15 cellular contexts compared by ENCODE assay signal in the genomic region with DNA sequence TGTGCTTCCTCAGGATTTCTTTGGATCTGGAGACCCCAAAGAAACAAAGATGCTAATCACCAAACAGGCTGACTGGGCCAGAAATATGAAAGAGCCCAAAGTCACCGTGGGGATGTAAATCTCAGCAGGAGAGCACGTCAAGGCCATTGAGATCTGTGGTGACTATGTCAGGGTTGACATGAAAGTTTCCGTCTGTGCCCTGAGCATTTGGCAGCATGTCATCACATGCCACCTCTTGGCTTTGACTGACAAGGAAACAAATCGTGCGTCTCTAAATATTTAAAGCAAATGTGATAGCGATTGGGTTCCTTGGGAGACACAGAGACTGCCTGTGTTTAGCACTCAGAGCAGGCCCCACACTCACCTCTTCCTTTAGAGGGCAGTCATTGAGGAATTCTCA. TPM values are rescaled to one million over a fixed set of nuclear protein-coding genes. Genes with fewer than 3 reads are reported as not detected.
DNase-seq lines count a peak whose midpoint lies in the region; ATAC-seq and TF ChIP-seq lines count a peak whose summit lies in the region.
"Had no signal": no experiment of that assay in that cellular context is flagged by ENCODE, and none has a peak within 500 bp of the region (broad histone marks: within the 10 kb centered on the region; RNA-seq: fewer than 3 reads in every experiment).

No MANE protein-coding gene starts in this region.

- no peaks in the 10 kb centered on the region for H3K9me3 Mint-ChIP-seq in HFFc6
- H3K9me3 Mint-ChIP-seq in nephron progenitor cell, result no peaks in the 10 kb centered on the region
- H3K9me3 Mint-ChIP-seq: CD4-positive, alpha-beta memory T cell; H9 had no signal

- H3K27ac Mint-ChIP-seq in HFFc6 (peak overlapping the region; percentile 22), nephron progenitor cell (peak overlapping the region; percentile 77)
- H3K27ac Mint-ChIP-seq: CD4-positive, alpha-beta memory T cell; H9 had no signal

- peaks cover 19% of the 10 kb centered on the region; the same call in 1 of the 2 replicates for H3K36me3 Mint-ChIP-seq in HFFc6 (ENCODE audit: low read depth)
- H3K36me3 Mint-ChIP-seq in nephron progenitor cell (ENCODE audit: low read depth), result peaks cover 29% of the 10 kb centered on the region

- DNase-seq in HFFc6, result no peak
- DNase-seq in nephron progenitor cell, result no peak
- DNase-seq in ureter (ENCODE audit: low spot score), result peak; percentile 55
- no peak for DNase-seq in Peyer's patch
- DNase-seq: BE2C; CD4-positive, alpha-beta memory T cell; DMS79; GOT3; H9 had no signal

- no peaks in the 10 kb centered on the region for H3K27me3 ChIP-seq in esophagus (ENCODE audit: control insufficient read depth in 1 of 2, insufficient read depth in 2 of 2, low read length in 2 of 2)
- no peaks in the 10 kb centered on the region for H3K27me3 ChIP-seq in Peyer's patch
- H3K27me3 ChIP-seq: BE2C had no signal

- 48 to 61% methylated on average over 6 of the region's 6 CpGs for WGBS in esophagus, 2 donors

- H3K36me3 ChIP-seq in esophagus (ENCODE audit: control insufficient read depth in 2 of 2, insufficient read depth in 2 of 2, low read length in 1 of 2) (peaks cover 6 to 10% of the 10 kb centered on the region in 2 donors), Peyer's patch (peaks cover 0 to 46% (median 0%) of the 10 kb centered on the region in 3 donors)

- H3K4me3 ChIP-seq in esophagus (ENCODE audit: low read depth in 1 of 2, low read length in 2 of 2), result no peak overlapping the region
- no peak overlapping the region for H3K4me3 ChIP-seq in Peyer's patch

- H3K4me1 ChIP-seq in esophagus (ENCODE audit: control insufficient read depth in 2 of 2, insufficient read depth in 2 of 2, low read length in 1 of 2) (peaks cover 7 to 24% of the 10 kb centered on the region in 2 donors), Peyer's patch (peaks cover 0 to 5% (median 2%) of the 10 kb centered on the region in 4 donors)
- H3K4me1 ChIP-seq: BE2C had no signal

- ATAC-seq in HG02885 (IDR thresholded peaks at IDR 0.05; ENCODE audit: poor library complexity, unreplicated experiment) (no peak), HG02678 (IDR thresholded peaks at IDR 0.05; ENCODE audit: unreplicated experiment) (no peak)

- no peak overlapping the region for H3K4me3 Mint-ChIP-seq in HFFc6
- no peak overlapping the region for H3K4me3 Mint-ChIP-seq in nephron progenitor cell
- H3K4me3 Mint-ChIP-seq: CD4-positive, alpha-beta memory T cell; H9 had no signal

- H3K4me1 Mint-ChIP-seq in HFFc6 (ENCODE audit: low read depth) (peaks cover 79% of the 10 kb centered on the region), nephron progenitor cell (peaks cover 33% of the 10 kb centered on the region)

- peaks cover 3% of the 10 kb centered on the region; the same call in 1 of the 2 replicates for H3K27me3 Mint-ChIP-seq in HFFc6 (ENCODE audit: insufficient read depth)
- H3K27me3 Mint-ChIP-seq in nephron progenitor cell (ENCODE audit: low read depth, poor library complexity), result no peaks in the 10 kb centered on the region
- H3K27me3 Mint-ChIP-seq: CD4-positive, alpha-beta memory T cell had no signal

- TF ChIP-seq POLR2A in Peyer's patch (IDR thresholded peaks at IDR 0.05), result no peak

- H3K27ac ChIP-seq in esophagus (ENCODE audit: low read depth in 2 of 2, low read length in 1 of 2) (peak overlapping the region; percentile 23 to 71), Peyer's patch (no peak overlapping the region)
- H3K27ac ChIP-seq: C4-2B, HL-60 had no signal

- TF ChIP-seq CTCF in HFFc6 (IDR thresholded peaks at IDR 0.05) (no peak), nephron progenitor cell (IDR thresholded peaks at IDR 0.05) (no peak), Peyer's patch (IDR thresholded peaks at IDR 0.05) (no peak)

- H3K9me3 ChIP-seq in esophagus (ENCODE audit: control insufficient read depth in 2 of 2, insufficient read depth in 1 of 2, low read depth in 1 of 2, low read length in 1 of 2) (no peaks in the 10 kb centered on the region), Peyer's patch (no peaks in the 10 kb centered on the region)
- H3K9me3 ChIP-seq: BE2C had no signal

RNA-seq across cellular contexts. Expression of gene EFCAB12, which starts 35.2 kb away (rescaled TPM):
- total RNA-seq in HFFc6 (2021; fragmentation: NEBNext Ultra II Directional; extraction: Animal tissue kit (Norgen Biotek cat#: 25700)), result under 1 TPM in 5 of 6 experiments, not detected in 1; 0.09 to 0.14 (median 0.12) TPM
- polyA plus RNA-seq in esophagus, result under 1 TPM; 0.02 to 0.08 TPM
- 0.26 TPM for total RNA-seq in ureter
- total RNA-seq in Peyer's patch, result under 1 TPM in 1 of 4 donors, not detected in 3; 0.54 TPM
- total RNA-seq: G401 had no signal

RNA-seq across cellular contexts. Expression of gene MBD4, which starts 46.5 kb away (rescaled TPM):
- total RNA-seq in HFFc6 (2021; fragmentation: NEBNext Ultra II Directional; extraction: Animal tissue kit (Norgen Biotek cat#: 25700)), result 10 to 100 TPM; 18.7 to 25.7 (median 21.8) TPM
- polyA plus RNA-seq in esophagus, result 10 to 100 TPM in 1 of 2 donors, 1 to 10 TPM in 1; 6.2 to 13.4 TPM
- total RNA-seq in ureter, result 31.6 TPM
- total RNA-seq in Peyer's patch, result 100 to 1,000 TPM in 1 of 4 donors, 10 to 100 TPM in 3; 19.8 to 106 (median 38.3) TPM

RNA-seq across cellular contexts. Expression of gene IFT122, which starts 46.8 kb away (rescaled TPM):
- total RNA-seq in HFFc6 (2021; fragmentation: NEBNext Ultra II Directional; extraction: Animal tissue kit (Norgen Biotek cat#: 25700)), result 10 to 100 TPM; 12.2 to 18.8 (median 18.2) TPM
- 1 to 10 TPM; 5.5 to 6.2 TPM for polyA plus RNA-seq in esophagus
- total RNA-seq in ureter (37.6 TPM), Peyer's patch (10 to 100 TPM; 10.9 to 85.0 (median 26.4) TPM)

Comparison
In these comparisons a context has a peak if more than half of its experiments do, and no peak if none do; other contexts are left out.
1. H3K27ac ChIP-seq: peak in esophagus (2 of 2); none in Peyer's patch (0 of 4).